Comparison of ENCODE assay signal across 12 cellular contexts in the genomic region with DNA sequence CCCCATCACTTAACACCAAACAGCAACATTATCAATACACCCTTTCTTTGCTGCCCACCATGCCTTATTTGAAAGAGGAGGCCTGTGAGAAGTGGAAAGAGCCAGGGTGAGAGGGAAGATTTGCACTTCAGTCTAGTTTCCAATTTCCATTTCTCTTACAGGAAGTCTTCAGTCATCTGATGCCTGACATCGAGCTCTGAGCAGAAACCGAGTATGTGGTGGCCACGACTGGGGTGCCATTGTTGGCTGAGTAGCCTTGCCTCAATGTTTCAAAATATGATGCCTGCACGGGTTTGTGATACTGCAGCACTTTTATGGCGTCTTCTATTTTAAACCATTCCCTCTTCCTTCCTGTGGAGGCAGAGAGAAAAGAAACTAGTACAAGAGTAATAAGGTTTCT. TPM values are rescaled to one million over a fixed set of nuclear protein-coding genes. Genes with fewer than 3 reads are reported as not detected.
A peak's percentile ranks its signal among the peaks of the same experiment; 100 is the strongest.
DNase-seq lines count a peak whose midpoint lies in the region; ATAC-seq and TF ChIP-seq lines count a peak whose summit lies in the region.
"Had no signal": no experiment of that assay in that cellular context is flagged by ENCODE, and none has a peak within 500 bp of the region (broad histone marks: within the 10 kb centered on the region; RNA-seq: fewer than 3 reads in every experiment).

No MANE protein-coding gene starts in this region.

- CTCF ChIA-PET in activated naive CD4-positive, alpha-beta T cell treated with anti-CD3 and anti-CD28 coated beads, Interleukin-2, amount 10 ng/mL, durations not matched to agents 7 days and 5 days (lab: Charles Lee): no interaction called here
- CTCF ChIA-PET in activated CD4-positive, alpha-beta memory T cell treated with anti-CD3 and anti-CD28 coated beads, Interleukin-2, amount 10 ng/mL, durations not matched to agents 7 days and 5 days (lab: Charles Lee): interaction anchor here (0.9 to 1.0 kb wide), 2 partner anchors 18 to 39 kb away, joined by 3 to 4 read pairs; no protein-coding TSS in a partner anchor

- peak overlapping the region; percentile 51 to 90 (median 76) for H3K27ac ChIP-seq in gastrocnemius medialis

- H3K9me3 Mint-ChIP-seq in activated naive CD4-positive, alpha-beta T cell treated with anti-CD3 and anti-CD28 coated beads, Interleukin-2, amount 10 ng/mL, durations not matched to agents 7 days and 5 days: no peaks in the 10 kb centered on the region
- H3K9me3 Mint-ChIP-seq in activated CD4-positive, alpha-beta memory T cell treated with anti-CD3 and anti-CD28 coated beads, Interleukin-2, amount 10 ng/mL, durations not matched to agents 7 days and 5 days: no peaks in the 10 kb centered on the region

- intact Hi-C loops in gastrocnemius medialis (cut with DNase I; ENCODE audit: low total_unique reads): no loop called here

- peaks cover 32% of the 10 kb centered on the region for H3K4me1 Mint-ChIP-seq in activated naive CD4-positive, alpha-beta T cell treated with anti-CD3 and anti-CD28 coated beads, Interleukin-2, amount 10 ng/mL, durations not matched to agents 7 days and 5 days
- H3K4me1 Mint-ChIP-seq in activated CD4-positive, alpha-beta memory T cell treated with anti-CD3 and anti-CD28 coated beads, Interleukin-2, amount 10 ng/mL, durations not matched to agents 7 days and 5 days: peaks cover 17% of the 10 kb centered on the region

- no peaks in the 10 kb centered on the region for H3K27me3 Mint-ChIP-seq in activated naive CD4-positive, alpha-beta T cell treated with anti-CD3 and anti-CD28 coated beads, Interleukin-2, amount 10 ng/mL, durations not matched to agents 7 days and 5 days
- no peaks in the 10 kb centered on the region for H3K27me3 Mint-ChIP-seq in activated CD4-positive, alpha-beta memory T cell treated with anti-CD3 and anti-CD28 coated beads, Interleukin-2, amount 10 ng/mL, durations not matched to agents 7 days and 5 days

- DNase-seq in activated naive CD4-positive, alpha-beta T cell treated with anti-CD3 and anti-CD28 coated beads, Interleukin-2, amount 10 ng/mL, durations not matched to agents 7 days and 5 days: peak; percentile 48
- no peak for DNase-seq in activated naive CD4-positive, alpha-beta T cell treated with Interleukin-2 at 50 U/mL for 16 hours
- peak; percentile 44 for DNase-seq in activated CD4-positive, alpha-beta memory T cell treated with anti-CD3 and anti-CD28 coated beads, Interleukin-2, amount 10 ng/mL, durations not matched to agents 7 days and 5 days
- DNase-seq in gastrocnemius medialis (no peak), superior temporal gyrus (ENCODE audit: extremely low spot score) (no peak), cerebellar nuclear complex (lab: John Stamatoyannopoulos, UW) (no peak)
- DNase-seq: effector memory CD4-positive, alpha-beta T cell; left colon; NCI-H187 treated with DMSO at 0.1 percent for 48 hours; SW 1271 had no signal

- peaks cover 39% of the 10 kb centered on the region for H3K36me3 Mint-ChIP-seq in activated naive CD4-positive, alpha-beta T cell treated with anti-CD3 and anti-CD28 coated beads, Interleukin-2, amount 10 ng/mL, durations not matched to agents 7 days and 5 days
- H3K36me3 Mint-ChIP-seq in activated CD4-positive, alpha-beta memory T cell treated with anti-CD3 and anti-CD28 coated beads, Interleukin-2, amount 10 ng/mL, durations not matched to agents 7 days and 5 days (ENCODE audit: low read depth): peaks cover 31% of the 10 kb centered on the region

- peak; percentile 62 for ATAC-seq in GM21529 (IDR thresholded peaks at IDR 0.05; ENCODE audit: unreplicated experiment)
- peak; percentile 23 to 35 for ATAC-seq in gastrocnemius medialis
- ATAC-seq in HG03571 (IDR thresholded peaks at IDR 0.05; ENCODE audit: unreplicated experiment): no peak
- ATAC-seq: left colon had no signal

- no peaks in the 10 kb centered on the region for H3K27me3 ChIP-seq in gastrocnemius medialis

- H3K36me3 ChIP-seq in gastrocnemius medialis: peaks cover 0 to 17% of the 10 kb centered on the region in 2 donors

- H3K4me1 ChIP-seq in gastrocnemius medialis: peaks cover 38 to 59% of the 10 kb centered on the region in 2 donors

- H3K9me3 ChIP-seq in gastrocnemius medialis: no peaks in the 10 kb centered on the region

- POLR2A ChIA-PET in activated CD4-positive, alpha-beta memory T cell treated with anti-CD3 and anti-CD28 coated beads, Interleukin-2, amount 10 ng/mL, durations not matched to agents 7 days and 5 days (lab: Charles Lee): interaction anchor here (1.0 kb wide), 1 partner anchor 9 kb away, joined by 3 read pairs; no protein-coding TSS in a partner anchor

- in situ Hi-C loops in gastrocnemius medialis (cut with MboI; ENCODE audit: low sequenced_read_pairs in 4 of 4): loop anchor here in 1 of 4 donors (25.0 kb wide), 1 partner anchor 551 kb away; the partner anchor contains the start of gene IP6K3

- H3K4me3 Mint-ChIP-seq in activated naive CD4-positive, alpha-beta T cell treated with anti-CD3 and anti-CD28 coated beads, Interleukin-2, amount 10 ng/mL, durations not matched to agents 7 days and 5 days: no peak overlapping the region
- no peak overlapping the region for H3K4me3 Mint-ChIP-seq in activated CD4-positive, alpha-beta memory T cell treated with anti-CD3 and anti-CD28 coated beads, Interleukin-2, amount 10 ng/mL, durations not matched to agents 7 days and 5 days

- H3K4me3 ChIP-seq in gastrocnemius medialis: no peak overlapping the region

- TF ChIP-seq POLR2A in gastrocnemius medialis (IDR thresholded peaks at IDR 0.05): no peak

- TF ChIP-seq CTCF in gastrocnemius medialis (IDR thresholded peaks at IDR 0.05 in 4 of 5, conservative IDR thresholded peaks at IDR 0.05 in 1 of 5): no peak

- H3K27ac Mint-ChIP-seq in activated naive CD4-positive, alpha-beta T cell treated with anti-CD3 and anti-CD28 coated beads, Interleukin-2, amount 10 ng/mL, durations not matched to agents 7 days and 5 days: peak overlapping the region; percentile 25
- H3K27ac Mint-ChIP-seq in activated CD4-positive, alpha-beta memory T cell treated with anti-CD3 and anti-CD28 coated beads, Interleukin-2, amount 10 ng/mL, durations not matched to agents 7 days and 5 days: peak overlapping the region; percentile 70

RNA-seq across cellular contexts. Expression of gene SMIM29, which starts 39.8 kb away (rescaled TPM):
- 10 to 100 TPM; 38.3 to 38.4 TPM for total RNA-seq in activated CD4-positive, alpha-beta memory T cell treated with anti-CD3 and anti-CD28 coated beads, Interleukin-2, amount 10 ng/mL, durations not matched to agents 7 days and 5 days
- 10 to 100 TPM; 21.4 to 39.5 (median 33.4) TPM for total RNA-seq in gastrocnemius medialis

RNA-seq across cellular contexts. Expression of gene HMGA1, which starts 51.9 kb away (rescaled TPM):
- 100 to 1,000 TPM; 269 to 282 TPM for total RNA-seq in activated CD4-positive, alpha-beta memory T cell treated with anti-CD3 and anti-CD28 coated beads, Interleukin-2, amount 10 ng/mL, durations not matched to agents 7 days and 5 days
- total RNA-seq in gastrocnemius medialis: 100 to 1,000 TPM in 3 of 4 donors, 10 to 100 TPM in 1; 74.1 to 163 (median 154) TPM

Comparison
In these comparisons a context has a peak if more than half of its experiments do, and no peak if none do; other contexts are left out.
1. DNase-seq: peak in activated naive CD4-positive, alpha-beta T cell treated with anti-CD3 and anti-CD28 coated beads, Interleukin-2, amount 10 ng/mL, durations not matched to agents 7 days and 5 days (single experiment) and activated CD4-positive, alpha-beta memory T cell treated with anti-CD3 and anti-CD28 coated beads, Interleukin-2, amount 10 ng/mL, durations not matched to agents 7 days and 5 days (single experiment); none in activated naive CD4-positive, alpha-beta T cell treated with Interleukin-2 at 50 U/mL for 16 hours (single experiment), gastrocnemius medialis (0 of 2), superior temporal gyrus (single experiment) and cerebellar nuclear complex (0 of 2).